ENCODE assay signal across 8 cellular contexts in genomic region chr2:217434183-217434620, GRCh38.
DNase-seq lines count a peak whose midpoint lies in the region; ATAC-seq and TF ChIP-seq lines count a peak whose summit lies in the region.

No MANE protein-coding gene starts in this region.

- TF ChIP-seq CTCF in omental fat pad (IDR thresholded peaks at IDR 0.05), result no peak

- H3K4me1 Mint-ChIP-seq in activated T-helper 17 cell treated with anti-CD3 and anti-CD28 coated beads, Interleukin-2, amount 50 U/mL, for 72 hours, result no peaks in the 10 kb centered on the region

- DNase-seq in D341Med (ENCODE audit: low spot score), result peak; percentile 89
- peak; percentile 51 for DNase-seq in NCI-H345 treated with DMSO at 0.1 percent for 48 hours (lab: John Stamatoyannopoulos, UW; ENCODE audit: unreplicated experiment)
- DNase-seq in glomerular visceral epithelial cell (ENCODE audit: extremely low spot score), result peak; percentile 97
- no peak for DNase-seq in omental fat pad (ENCODE audit: low spot score)
- DNase-seq in stimulated activated CD4-positive, alpha-beta T cell treated with anti-CD3 and anti-CD28 coated beads, Interleukin-4, amount 100 ng/mL, for 4 hours, result no peak

- ATAC-seq in GM19395 (IDR thresholded peaks at IDR 0.05; ENCODE audit: unreplicated experiment) (peak; percentile 95), HG03342 (IDR thresholded peaks at IDR 0.05; ENCODE audit: unreplicated experiment) (peak; percentile 98), omental fat pad (ENCODE audit: low FRiP score) (peak; percentile 98)
- ATAC-seq in activated T-helper 17 cell treated with anti-CD3 and anti-CD28 coated beads, Interleukin-2, amount 50 U/mL, for 72 hours (replicated peaks), result peak; percentile 47

- no peak overlapping the region for H3K4me3 Mint-ChIP-seq in activated T-helper 17 cell treated with anti-CD3 and anti-CD28 coated beads, Interleukin-2, amount 50 U/mL, for 72 hours

- H3K36me3 Mint-ChIP-seq in activated T-helper 17 cell treated with anti-CD3 and anti-CD28 coated beads, Interleukin-2, amount 50 U/mL, for 72 hours (ENCODE audit: low read depth), result peaks cover 6% of the 10 kb centered on the region

- H3K27me3 Mint-ChIP-seq in activated T-helper 17 cell treated with anti-CD3 and anti-CD28 coated beads, Interleukin-2, amount 50 U/mL, for 72 hours, result peaks cover 4% of the 10 kb centered on the region

- H3K9me3 Mint-ChIP-seq in activated T-helper 17 cell treated with anti-CD3 and anti-CD28 coated beads, Interleukin-2, amount 50 U/mL, for 72 hours, result no peaks in the 10 kb centered on the region

- no peak overlapping the region for H3K27ac Mint-ChIP-seq in activated T-helper 17 cell treated with anti-CD3 and anti-CD28 coated beads, Interleukin-2, amount 50 U/mL, for 72 hours

Comparison
In these comparisons a context has a peak if more than half of its experiments do, and no peak if none do; other contexts are left out.
1. DNase-seq: peak in D341Med (single experiment), NCI-H345 treated with DMSO at 0.1 percent for 48 hours (single experiment) and glomerular visceral epithelial cell (single experiment); none in omental fat pad (single experiment) and stimulated activated CD4-positive, alpha-beta T cell treated with anti-CD3 and anti-CD28 coated beads, Interleukin-4, amount 100 ng/mL, for 4 hours (0 of 2).
2. ATAC-seq: peak in every context shown above with its lines; median percentile 98 in HG03342; 98 in omental fat pad; 95 in GM19395; 47 in activated T-helper 17 cell treated with anti-CD3 and anti-CD28 coated beads, Interleukin-2, amount 50 U/mL, for 72 hours.